Comparison of ENCODE assay signal across 31 cellular contexts in the genomic region with DNA sequence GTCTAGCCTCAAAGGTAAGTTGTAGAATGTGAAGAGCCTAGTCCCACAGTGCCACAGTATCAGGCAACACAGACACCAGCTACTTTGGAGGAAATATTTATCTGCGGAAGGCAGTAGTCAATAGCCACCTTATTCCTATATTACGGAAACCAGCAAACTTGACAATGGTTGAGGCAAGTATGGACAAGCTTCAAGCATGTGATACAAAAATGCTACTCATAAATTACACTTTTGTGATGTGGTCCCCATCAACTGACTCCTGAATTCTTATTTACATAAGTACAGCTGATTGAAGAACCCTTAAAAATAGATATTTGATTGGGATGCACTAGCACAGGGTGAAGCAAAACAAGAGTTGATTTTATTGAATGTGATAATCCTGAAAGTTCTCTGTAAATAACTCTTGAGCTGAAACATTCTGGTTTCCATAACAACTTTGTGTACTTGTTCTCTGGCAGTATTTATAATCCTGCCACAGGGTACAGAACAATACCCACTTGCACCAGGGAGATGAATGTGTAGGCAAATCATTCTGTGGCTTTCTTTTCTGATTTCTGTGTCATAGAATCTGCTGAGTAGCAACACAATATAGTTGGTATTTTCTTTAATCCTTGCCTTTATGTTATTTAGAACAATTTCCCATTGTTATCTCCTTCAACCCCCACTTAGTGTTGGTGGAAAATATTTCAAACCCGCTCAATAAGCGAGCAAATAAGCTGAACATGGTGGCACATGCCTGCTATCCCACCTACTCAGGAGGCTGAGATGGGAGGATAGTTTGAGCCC. TPM values are rescaled to one million over a fixed set of nuclear protein-coding genes. Genes with fewer than 3 reads are reported as not detected.
DNase-seq lines count a peak whose midpoint lies in the region; ATAC-seq and TF ChIP-seq lines count a peak whose summit lies in the region.
"Had no signal": no experiment of that assay in that cellular context is flagged by ENCODE, and none has a peak within 500 bp of the region (broad histone marks: within the 10 kb centered on the region; RNA-seq: fewer than 3 reads in every experiment).

A gene with protein sequence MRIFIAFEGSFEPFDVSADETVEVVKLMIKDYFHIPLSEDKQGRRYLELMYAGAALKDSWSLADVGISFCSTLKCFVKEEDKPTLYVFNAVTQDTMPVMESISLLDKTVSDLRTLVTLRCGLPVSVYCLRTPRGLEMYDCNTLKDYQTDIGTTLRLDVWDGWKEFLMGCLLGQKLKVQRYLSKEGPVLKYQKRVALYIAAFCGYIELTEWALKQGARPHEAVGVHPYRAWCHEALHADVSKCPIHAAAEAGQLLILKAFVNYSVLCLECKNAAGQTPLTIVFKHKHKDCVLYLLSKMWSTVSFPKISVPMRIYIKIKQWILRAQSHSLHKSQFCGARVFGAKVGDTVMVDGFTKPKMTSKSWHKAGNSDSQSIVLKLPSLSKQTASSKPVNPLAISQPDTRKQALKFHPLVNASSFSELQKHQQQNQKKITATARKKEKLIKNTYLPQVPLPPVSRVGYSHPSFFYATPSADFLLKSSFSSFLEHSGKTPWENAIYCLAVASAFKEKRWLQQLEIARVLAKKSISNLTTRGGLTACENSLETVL (minus strand): TSS at position 70 of the 786 bp plus-strand sequence. CDS start 188 bp downstream, outside the sequence.

- ATAC-seq in GM21526 (IDR thresholded peaks at IDR 0.05; ENCODE audit: low FRiP score, unreplicated experiment) (no peak), HG03457 (IDR thresholded peaks at IDR 0.05; ENCODE audit: unreplicated experiment) (no peak)
- ATAC-seq: activated T-cell treated with anti-CD3 and anti-CD28 coated beads, Interleukin-2, amount 50 U/mL, for 4 hours; HepG2; lower lobe of right lung; right cardiac atrium; stimulated activated naive CD8-positive, alpha-beta T cell treated with anti-CD3 and anti-CD28 coated beads, Interleukin-15, Interleukin-2, amounts not matched to agents 100 U/mL and 50 U/mL, for 24 hours; T-helper 17 cell had no signal

- H3K36me3 ChIP-seq in HAP-1 (replicated peaks) (no peaks in the 10 kb centered on the region), adipocyte (ENCODE audit: control insufficient read depth, insufficient read depth, low read length, severe bottlenecking) (no peaks in the 10 kb centered on the region)
- H3K36me3 ChIP-seq: adrenal gland, lower lobe of right lung, ovary, Peyer's patch, thyroid gland had no signal

- H3K27me3 ChIP-seq in HAP-1 (ENCODE audit: low read depth) (no peaks in the 10 kb centered on the region), adipocyte (replicated peaks; ENCODE audit: control insufficient read depth, insufficient read depth, low read length) (no peaks in the 10 kb centered on the region)
- H3K27me3 ChIP-seq: ovary, Peyer's patch, thyroid gland had no signal

- in situ Hi-C loops in HAP-1 (cut with MboI; ENCODE audit: low sequenced_read_pairs), result no loop called here

- H3K9me3 ChIP-seq in HAP-1, result no peaks in the 10 kb centered on the region
- no peaks in the 10 kb centered on the region for H3K9me3 ChIP-seq in adipocyte (ENCODE audit: control insufficient read depth, low read length)
- H3K9me3 ChIP-seq: adrenal gland, lower lobe of right lung, ovary, Peyer's patch, thyroid gland had no signal

- H3K4me1 ChIP-seq in HAP-1 (peaks cover 32% of the 10 kb centered on the region), adipocyte (ENCODE audit: control insufficient read depth, insufficient read depth, low read length) (no peaks in the 10 kb centered on the region)
- H3K4me1 ChIP-seq: adrenal gland, lower lobe of right lung, Peyer's patch, thyroid gland had no signal

- TF ChIP-seq CTCF in retinal pigment epithelial cell (conservative IDR thresholded peaks at IDR 0.05; ENCODE audit: low read depth, low read length) (no peak), lower leg skin (IDR thresholded peaks at IDR 0.05) (no peak)

- H3K9ac ChIP-seq in adipocyte (ENCODE audit: low read length), result no peak within 1 kb of the TSS

- TF ChIP-seq POLR2A in lower leg skin (IDR thresholded peaks at IDR 0.05), result no peak

- peak; percentile 61 to 95 for DNase-seq in HAP-1 (ENCODE audit: low spot score in 2 of 2)
- DNase-seq in NCI-H1436 treated with DMSO at 0.1 percent for 48 hours (lab: John Stamatoyannopoulos, UW), result peak; percentile 18
- DNase-seq in adipocyte (ENCODE audit: low read depth), result peak; percentile 28
- peak; percentile 85 for DNase-seq in retinal pigment epithelial cell (ENCODE audit: low read depth)
- DNase-seq in lower leg skin (ENCODE audit: low spot score in 2 of 2), result no peak
- DNase-seq: activated CD4-positive, alpha-beta T cell treated with anti-CD3 and anti-CD28 coated beads for 48 hours; activated T-cell treated with anti-CD3 and anti-CD28 coated beads, Interleukin-2, amount 50 U/mL, for 4 hours; adrenal gland; CD4-positive, alpha-beta T cell; DMS 273 treated with DMSO at 0.1 percent for 48 hours; endodermal cell; GDM1; kidney; lower lobe of right lung; NCI-H187; NCI-H226; nephron progenitor cell; NK-92 treated with Interleukin-12 subunit alpha and Interleukin-12 subunit beta, amount 100 ng/mL, for 24 hours; ovary; Peyer's patch; right cardiac atrium; stimulated activated naive CD8-positive, alpha-beta T cell treated with anti-CD3 and anti-CD28 coated beads, Interleukin-15, Interleukin-2, amounts not matched to agents 100 U/mL and 50 U/mL, for 24 hours; T-helper 17 cell; thyroid gland had no signal

- intact Hi-C loops in lower leg skin (cut with DNase I; ENCODE audit: low total_unique reads), result no loop called here

- 77 to 79% methylated on average over 4 of the region's 4 CpGs for WGBS in lower leg skin, 2 donors

- peak within 1 kb of the TSS; percentile 3; the same call in 1 of the 2 replicates for H3K4me3 ChIP-seq in HAP-1
- H3K4me3 ChIP-seq in adipocyte (ENCODE audit: low read length), result no peak within 1 kb of the TSS
- no peak within 1 kb of the TSS for H3K4me3 ChIP-seq in retinal pigment epithelial cell (ENCODE audit: low read length)
- H3K4me3 ChIP-seq in lower leg skin (ENCODE audit: low read depth, poor library complexity, severe bottlenecking), result no peak within 1 kb of the TSS
- H3K4me3 ChIP-seq: adrenal gland, coronary artery, lower lobe of right lung, ovary, Peyer's patch, SK-N-MC, thyroid gland had no signal

RNA-seq across cellular contexts. Expression of the gene that starts here (rescaled TPM):
- total RNA-seq in lower leg skin, result not detected
- total RNA-seq: activated CD8-positive, alpha-beta memory T cell treated with anti-CD3 and anti-CD28 coated beads for 36 hours; activated T-cell treated with anti-CD3 and anti-CD28 coated beads, Interleukin-2, amount 50 U/mL, for 4 hours; adrenal gland; CD4-positive, alpha-beta T cell; endodermal cell; HepG2; kidney; mucosa of gallbladder; Peyer's patch; right cardiac atrium; T-helper 17 cell; thyroid gland had no signal

Comparison
In these comparisons a context has a peak if more than half of its experiments do, and no peak if none do; other contexts are left out.
1. DNase-seq: peak in HAP-1 (2 of 2), NCI-H1436 treated with DMSO at 0.1 percent for 48 hours (single experiment), adipocyte (single experiment) and retinal pigment epithelial cell (single experiment); none in lower leg skin (0 of 2).